17 cellular contexts compared by ENCODE assay signal in genomic region chr18:46424898-46425297, GRCh38.
DNase-seq lines count a peak whose midpoint lies in the region; ATAC-seq and TF ChIP-seq lines count a peak whose summit lies in the region.
"Had no signal": no experiment of that assay in that cellular context is flagged by ENCODE, and none has a peak within 500 bp of the region (broad histone marks: within the 10 kb centered on the region; RNA-seq: fewer than 3 reads in every experiment).

No MANE protein-coding gene starts in this region.

- H2AFZ ChIP-seq in osteoblast (ENCODE audit: low read length): no peak overlapping the region

- H3K9ac ChIP-seq in iPS-20b (ENCODE audit: low read depth, low read length): peak overlapping the region; percentile 13; the same call in 1 of the 2 replicates

- H3K4me3 ChIP-seq in iPS-20b (ENCODE audit: low read length) (no peak overlapping the region), thyroid gland (replicated peaks in 1 of 3) (no peak overlapping the region), osteoblast (ENCODE audit: insufficient read depth, low read length) (no peak overlapping the region)
- no peak overlapping the region for H3K4me3 ChIP-seq in effector memory CD4-positive, alpha-beta T cell (ENCODE audit: insufficient read depth, low read depth, low read length, poor library complexity, severe bottlenecking)
- H3K4me3 ChIP-seq: Peyer's patch, sigmoid colon, thoracic aorta had no signal

- H3K79me2 ChIP-seq in osteoblast (ENCODE audit: insufficient read depth, low read length): no peaks in the 10 kb centered on the region

- TF ChIP-seq POLR2A in thyroid gland (IDR thresholded peaks at IDR 0.05): no peak

- no peak overlapping the region for H3K27ac ChIP-seq in iPS-20b (ENCODE audit: low read length)
- H3K27ac ChIP-seq in thyroid gland: no peak overlapping the region
- H3K27ac ChIP-seq in osteoblast (ENCODE audit: low read depth, low read length): no peak overlapping the region
- H3K27ac ChIP-seq in effector memory CD4-positive, alpha-beta T cell (ENCODE audit: insufficient read depth, low read length, poor library complexity, severe bottlenecking): no peak overlapping the region
- H3K27ac ChIP-seq: Peyer's patch, sigmoid colon, thoracic aorta had no signal

- no peaks in the 10 kb centered on the region for H3K36me3 ChIP-seq in iPS-20b (ENCODE audit: insufficient read depth, low read depth, low read length)
- H3K36me3 ChIP-seq in thyroid gland: no peaks in the 10 kb centered on the region
- H3K36me3 ChIP-seq in osteoblast (ENCODE audit: insufficient read depth, low read length): no peaks in the 10 kb centered on the region
- no peaks in the 10 kb centered on the region for H3K36me3 ChIP-seq in effector memory CD4-positive, alpha-beta T cell (ENCODE audit: control insufficient read depth, insufficient read depth, low read length)
- H3K36me3 ChIP-seq: Peyer's patch, sigmoid colon, thoracic aorta had no signal

- no peaks in the 10 kb centered on the region for H4K20me1 ChIP-seq in osteoblast (ENCODE audit: insufficient read depth, low read length)

- DNase-seq in NCI-H748 (lab: John Stamatoyannopoulos, UW; ENCODE audit: unreplicated experiment): peak; percentile 14
- DNase-seq in NCI-H748 treated with DMSO at 0.1 percent for 48 hours (lab: John Stamatoyannopoulos, UW): no peak
- DNase-seq in NCI-H2107 (lab: John Stamatoyannopoulos, UW): peak; percentile 73
- DNase-seq in thyroid gland: peak; percentile 70 to 80
- DNase-seq in osteoblast (ENCODE audit: insufficient read length, low spot score, missing footprints): no peak
- no peak for DNase-seq in effector memory CD4-positive, alpha-beta T cell
- DNase-seq: activated B cell treated with CpG ODN at 0.5 μM for 24 hours; COR-L47; hippocampal formation; sigmoid colon; stimulated activated CD4-positive, alpha-beta T cell treated with anti-CD3 and anti-CD28 coated beads, Interleukin-2, amount 100 ng/mL, for 48 hours; stimulated activated CD8-positive, alpha-beta memory T cell treated with anti-CD3 and anti-CD28 coated beads, Interleukin-4, amount 100 ng/mL, for 48 hours; T-helper 1 cell had no signal

- H3K4me1 ChIP-seq in iPS-20b (ENCODE audit: insufficient read depth, low read length): peaks cover 8% of the 10 kb centered on the region
- peaks cover 0 to 17% of the 10 kb centered on the region in 2 donors for H3K4me1 ChIP-seq in thyroid gland
- no peaks in the 10 kb centered on the region for H3K4me1 ChIP-seq in osteoblast (ENCODE audit: insufficient read depth, low read length)
- no peaks in the 10 kb centered on the region for H3K4me1 ChIP-seq in effector memory CD4-positive, alpha-beta T cell (ENCODE audit: control insufficient read depth, insufficient read depth, low read length, poor library complexity, severe bottlenecking)
- H3K4me1 ChIP-seq: sigmoid colon had no signal

- no peaks in the 10 kb centered on the region for H3K9me3 ChIP-seq in iPS-20b (ENCODE audit: insufficient read depth, low read depth, low read length)
- H3K9me3 ChIP-seq in thyroid gland: no peaks in the 10 kb centered on the region
- H3K9me3 ChIP-seq in osteoblast (ENCODE audit: low read depth, low read length): no peaks in the 10 kb centered on the region
- H3K9me3 ChIP-seq in effector memory CD4-positive, alpha-beta T cell (ENCODE audit: control insufficient read depth, low read length): no peaks in the 10 kb centered on the region
- H3K9me3 ChIP-seq: Peyer's patch, sigmoid colon, thoracic aorta had no signal

- intact Hi-C loops in thyroid gland (cut with DNase I): loop anchor here (10.0 kb wide), 1 partner anchor 90 kb away; a partner anchor contains a TSS

- no peak for TF ChIP-seq CTCF in thyroid gland (IDR thresholded peaks at IDR 0.05)
- no peak for TF ChIP-seq CTCF in osteoblast (IDR thresholded peaks at IDR 0.05; ENCODE audit: extremely low read depth, low read depth, low read length)

- 32 to 78% methylated on average over 4 to 8 of the region's 8 CpGs for WGBS in thyroid gland, 2 donors

- no peak for ATAC-seq in HG03135 (IDR thresholded peaks at IDR 0.05; ENCODE audit: unreplicated experiment)

- H3K27me3 ChIP-seq in iPS-20b (ENCODE audit: insufficient read depth, low read length): no peaks in the 10 kb centered on the region
- H3K27me3 ChIP-seq in thyroid gland: no peaks in the 10 kb centered on the region
- no peaks in the 10 kb centered on the region for H3K27me3 ChIP-seq in osteoblast (ENCODE audit: insufficient read depth, low read length)
- H3K27me3 ChIP-seq in effector memory CD4-positive, alpha-beta T cell (replicated peaks; ENCODE audit: control insufficient read depth, insufficient read depth, low read length, poor library complexity, severe bottlenecking): no peaks in the 10 kb centered on the region
- H3K27me3 ChIP-seq: Peyer's patch, sigmoid colon had no signal

- H3K4me2 ChIP-seq in osteoblast (ENCODE audit: insufficient read depth, low read length): no peak overlapping the region

Comparison
In these comparisons a context has a peak if more than half of its experiments do, and no peak if none do; other contexts are left out.
1. DNase-seq: peak in NCI-H748 (single experiment), NCI-H2107 (single experiment) and thyroid gland (2 of 2); none in NCI-H748 treated with DMSO at 0.1 percent for 48 hours (single experiment), osteoblast (single experiment) and effector memory CD4-positive, alpha-beta T cell (0 of 3).